ENCODE assay signal across 20 cellular contexts in genomic region chr7:155584261-155584660, GRCh38. TPM values are rescaled to one million over a fixed set of nuclear protein-coding genes. Genes with fewer than 3 reads are reported as not detected.
"Had no signal": no experiment of that assay in that cellular context is flagged by ENCODE, and none has a peak within 500 bp of the region (broad histone marks: within the 10 kb centered on the region; RNA-seq: fewer than 3 reads in every experiment).

No MANE protein-coding gene starts in this region.

- H3K36me3 ChIP-seq: esophagus squamous epithelium, left ventricle myocardium inferior, sigmoid colon, stomach had no signal

- FAIRE-seq: colon, urothelium cell line had no signal

- H3K9me3 ChIP-seq: esophagus squamous epithelium, left ventricle myocardium inferior, sigmoid colon, stomach had no signal

- H3K4me3 ChIP-seq: esophagus squamous epithelium, left ventricle myocardium inferior, lung, sigmoid colon, skin epidermis, stomach had no signal

- ATAC-seq: effector memory CD8-positive, alpha-beta T cell; left cardiac atrium had no signal

- H3K27ac ChIP-seq: esophagus squamous epithelium, left ventricle myocardium inferior, skin epidermis, stomach had no signal

- H3K4me1 ChIP-seq: left ventricle myocardium inferior had no signal

- DNase-seq: effector memory CD8-positive, alpha-beta T cell; esophagus squamous epithelium; immature natural killer cell; left cardiac atrium; left ventricle myocardium inferior; mesenchymal stem cell; naive B cell; sigmoid colon; stimulated activated CD4-positive, alpha-beta T cell treated with anti-CD3 and anti-CD28 coated beads, Interleukin-2, amount 100 ng/mL, for 24 hours; stimulated activated naive CD4-positive, alpha-beta T cell; stomach; trophoblast cell had no signal

RNA-seq across cellular contexts. Expression of gene CNPY1, which starts 37.9 kb away (rescaled TPM):
- total RNA-seq: epithelial cell of proximal tubule, esophagus squamous epithelium, left cardiac atrium, left ventricle myocardium inferior, lung, osteoblast, pulmonary artery endothelial cell, sigmoid colon had no signal
- polyA plus RNA-seq: immature natural killer cell, keratinocyte, lung, sigmoid colon, stomach had no signal
